12 cellular contexts compared by ENCODE assay signal in genomic region chr6:80029442-80029841, GRCh38. TPM values are rescaled to one million over a fixed set of nuclear protein-coding genes. Genes with fewer than 3 reads are reported as not detected.
DNase-seq lines count a peak whose midpoint lies in the region; ATAC-seq and TF ChIP-seq lines count a peak whose summit lies in the region.
"Had no signal": no experiment of that assay in that cellular context is flagged by ENCODE, and none has a peak within 500 bp of the region (broad histone marks: within the 10 kb centered on the region; RNA-seq: fewer than 3 reads in every experiment).

No MANE protein-coding gene starts in this region.

- no peaks in the 10 kb centered on the region for H3K27me3 Mint-ChIP-seq in endodermal cell (ENCODE audit: insufficient read depth)
- H3K27me3 Mint-ChIP-seq in CD8-positive, alpha-beta memory T cell = no peaks in the 10 kb centered on the region
- H3K27me3 Mint-ChIP-seq: activated naive CD8-positive, alpha-beta T cell treated with anti-CD3 and anti-CD28 coated beads, Interleukin-2, amount 10 ng/mL, durations not matched to agents 7 days and 5 days had no signal

- POLR2A ChIA-PET in CD8-positive, alpha-beta memory T cell (lab: Charles Lee) = no interaction called here
- POLR2A ChIA-PET in OCI-LY7 (lab: Charles Lee) = interaction anchor here (0.9 to 3.0 kb wide), 4 partner anchors 10 to 57 kb away, joined by 3 to 22 read pairs (median 4); partner anchors contain the start of gene TTK

- H3K9me3 ChIP-seq in endodermal cell (ENCODE audit: control insufficient read depth, low read length) (no peaks in the 10 kb centered on the region), OCI-LY7 (ENCODE audit: low read length) (no peaks in the 10 kb centered on the region)
- no peaks in the 10 kb centered on the region for H3K9me3 ChIP-seq in CD8-positive, alpha-beta memory T cell (ENCODE audit: low read length)

- H3K27ac ChIP-seq in endodermal cell (ENCODE audit: low read depth, low read length) = no peak overlapping the region
- H3K27ac ChIP-seq in CD8-positive, alpha-beta memory T cell (ENCODE audit: low read depth, low read length) = no peak overlapping the region
- H3K27ac ChIP-seq in OCI-LY7 (ENCODE audit: low read depth, low read length, poor library complexity, severe bottlenecking) = no peak overlapping the region

- CTCF ChIA-PET in CD8-positive, alpha-beta memory T cell (lab: Charles Lee) = no interaction called here
- CTCF ChIA-PET in OCI-LY7 (lab: Charles Lee; ENCODE audit: unreplicated experiment) = no interaction called here

- H3K4me1 ChIP-seq in endodermal cell (ENCODE audit: control insufficient read depth, insufficient read depth, low read length) (no peaks in the 10 kb centered on the region), OCI-LY7 (ENCODE audit: insufficient read depth, low read length, poor library complexity, severe bottlenecking) (no peaks in the 10 kb centered on the region)
- H3K4me1 ChIP-seq in CD8-positive, alpha-beta memory T cell (ENCODE audit: insufficient read depth, low read length) = no peaks in the 10 kb centered on the region

- H3K79me2 ChIP-seq in OCI-LY7 (ENCODE audit: insufficient read depth, low read depth, low read length) = no peaks in the 10 kb centered on the region

- H3K9ac ChIP-seq in endodermal cell (ENCODE audit: extremely low read depth, low read length, poor library complexity, severe bottlenecking) = no peak overlapping the region

- no peaks in the 10 kb centered on the region for H3K27me3 ChIP-seq in endodermal cell (ENCODE audit: control insufficient read depth, insufficient read depth, low read length, poor library complexity, severe bottlenecking)
- H3K27me3 ChIP-seq in CD8-positive, alpha-beta memory T cell (ENCODE audit: insufficient read depth, low read length, poor library complexity, severe bottlenecking) = no peaks in the 10 kb centered on the region

- no peaks in the 10 kb centered on the region for H4K20me1 ChIP-seq in OCI-LY7 (ENCODE audit: insufficient read depth, low read length)

- no TSS peak for BruUV-seq in OCI-LY7 (replicated peaks; lab: Mats Ljungman, UMichigan)

- no peaks in the 10 kb centered on the region for H3K9me2 ChIP-seq in OCI-LY7 (ENCODE audit: insufficient read depth, low read length)

- peaks cover 32% of the 10 kb centered on the region for H3K36me3 Mint-ChIP-seq in endodermal cell (ENCODE audit: low read depth)
- H3K36me3 Mint-ChIP-seq in CD8-positive, alpha-beta memory T cell = no peaks in the 10 kb centered on the region
- H3K36me3 Mint-ChIP-seq: natural killer cell had no signal

- TF ChIP-seq CTCF in endodermal cell (conservative IDR thresholded peaks at IDR 0.05) (no peak), OCI-LY7 (conservative IDR thresholded peaks at IDR 0.05; ENCODE audit: low read length) (no peak)

- intact Hi-C loops in OCI-LY7 (cut with micrococcal nuclease; ENCODE audit: unreplicated experiment) = no loop called here

- peak overlapping the region; percentile 48 for H3K27ac Mint-ChIP-seq in endodermal cell
- H3K27ac Mint-ChIP-seq in CD8-positive, alpha-beta memory T cell = peak overlapping the region in 4 of 8 donors; percentile 0 to 49 (median 22)
- H3K27ac Mint-ChIP-seq: activated naive CD8-positive, alpha-beta T cell treated with anti-CD3 and anti-CD28 coated beads, Interleukin-2, amount 10 ng/mL, durations not matched to agents 7 days and 5 days had no signal

- peak; percentile 88 for ATAC-seq in GM18520 (IDR thresholded peaks at IDR 0.05; ENCODE audit: unreplicated experiment)
- ATAC-seq in GM21390 (IDR thresholded peaks at IDR 0.05; ENCODE audit: unreplicated experiment) = peak; percentile 82
- peak; percentile 88 for ATAC-seq in HG03095 (IDR thresholded peaks at IDR 0.05; ENCODE audit: unreplicated experiment)
- ATAC-seq: natural killer cell had no signal

- H3K4me3 ChIP-seq in endodermal cell (ENCODE audit: low read length) = no peak overlapping the region
- no peak overlapping the region for H3K4me3 ChIP-seq in CD8-positive, alpha-beta memory T cell (ENCODE audit: low read length)
- no peak overlapping the region for H3K4me3 ChIP-seq in OCI-LY7 (ENCODE audit: low read depth, low read length, poor library complexity, severe bottlenecking)

- no peak overlapping the region for H2AFZ ChIP-seq in OCI-LY7 (ENCODE audit: low read length)

- peaks cover 5% of the 10 kb centered on the region for H3K4me1 Mint-ChIP-seq in endodermal cell
- peaks cover 4 to 19% (median 5%) of the 10 kb centered on the region in 3 donors for H3K4me1 Mint-ChIP-seq in CD8-positive, alpha-beta memory T cell
- H3K4me1 Mint-ChIP-seq: activated naive CD8-positive, alpha-beta T cell treated with anti-CD3 and anti-CD28 coated beads, Interleukin-2, amount 10 ng/mL, durations not matched to agents 7 days and 5 days; natural killer cell had no signal

- no peak overlapping the region for H3K4me2 ChIP-seq in OCI-LY7 (ENCODE audit: low read length)

- 93 to 100% methylated on average over 3 of the region's 3 CpGs for WGBS in endodermal cell (ENCODE audit: insufficient coverage in 1 of 2, insufficient read length in 1 of 2), 2 experiments

- no peak overlapping the region for H3K4me3 Mint-ChIP-seq in endodermal cell
- peak overlapping the region in 1 of 7 donors; percentile 6 for H3K4me3 Mint-ChIP-seq in CD8-positive, alpha-beta memory T cell
- H3K4me3 Mint-ChIP-seq: activated naive CD8-positive, alpha-beta T cell treated with anti-CD3 and anti-CD28 coated beads, Interleukin-2, amount 10 ng/mL, durations not matched to agents 7 days and 5 days; natural killer cell had no signal

- DNase-seq in endodermal cell (no peak), GF-D8 (lab: John Stamatoyannopoulos, UW) (no peak), NCI-H1694 (lab: John Stamatoyannopoulos, UW) (no peak), OCI-LY7 (ENCODE audit: low spot score) (no peak)
- no peak for DNase-seq in CD8-positive, alpha-beta memory T cell
- DNase-seq: activated CD4-positive, alpha-beta T cell treated with anti-CD3 and anti-CD28 coated beads for 4 hours; activated naive CD8-positive, alpha-beta T cell treated with anti-CD3 and anti-CD28 coated beads, Interleukin-2, amount 10 ng/mL, durations not matched to agents 7 days and 5 days; effector CD8-positive, alpha-beta T cell; natural killer cell had no signal

- H3K36me3 ChIP-seq in endodermal cell (ENCODE audit: control insufficient read depth, insufficient read depth, low read length) (peaks cover 72% of the 10 kb centered on the region), OCI-LY7 (ENCODE audit: insufficient read depth, low read length) (peaks cover 93% of the 10 kb centered on the region)
- no peaks in the 10 kb centered on the region for H3K36me3 ChIP-seq in CD8-positive, alpha-beta memory T cell (ENCODE audit: insufficient read depth, low read length)

- H3K9me3 Mint-ChIP-seq in endodermal cell = no peaks in the 10 kb centered on the region
- H3K9me3 Mint-ChIP-seq in CD8-positive, alpha-beta memory T cell = no peaks in the 10 kb centered on the region
- H3K9me3 Mint-ChIP-seq: activated naive CD8-positive, alpha-beta T cell treated with anti-CD3 and anti-CD28 coated beads, Interleukin-2, amount 10 ng/mL, durations not matched to agents 7 days and 5 days; natural killer cell had no signal

RNA-seq across cellular contexts. Expression of gene TTK, which starts 25.0 kb away (rescaled TPM):
- total RNA-seq in endodermal cell = 10 to 100 TPM; 31.5 to 45.0 TPM
- polyA plus RNA-seq in endodermal cell (2013, experiment 1 of 2) = 56.9 TPM
- polyA plus RNA-seq in endodermal cell (2013, experiment 2 of 2) = 59.9 TPM
- 10 to 100 TPM; 19.4 to 22.5 TPM for total RNA-seq in CD8-positive, alpha-beta memory T cell
- 0.06 TPM for polyA plus RNA-seq in CD8-positive, alpha-beta memory T cell
- total RNA-seq in OCI-LY7 (2014; rRNA removed; shearing (Covaris generic)) = 43.2 and 49.5 TPM in 2 replicates
- 46.0 and 51.9 TPM in 2 replicates for total RNA-seq in OCI-LY7 (2022)
